Comparison of ENCODE assay signal across 9 cellular contexts in genomic region chr14:21105095-21105494, GRCh38. TPM values are rescaled to one million over a fixed set of nuclear protein-coding genes. Genes with fewer than 3 reads are reported as not detected.
A peak's percentile ranks its signal among the peaks of the same experiment; 100 is the strongest.
DNase-seq lines count a peak whose midpoint lies in the region; ATAC-seq and TF ChIP-seq lines count a peak whose summit lies in the region.
"Had no signal": no experiment of that assay in that cellular context is flagged by ENCODE, and none has a peak within 500 bp of the region (broad histone marks: within the 10 kb centered on the region; RNA-seq: fewer than 3 reads in every experiment).

No MANE protein-coding gene starts in this region.

- H3K4me3 ChIP-seq in ACC112 (ENCODE audit: low read depth, low read length), result no peak overlapping the region; the same call in 1 of the 2 replicates

- no peaks in the 10 kb centered on the region for H3K9me3 ChIP-seq in KOPT-K1 (ENCODE audit: insufficient read depth, low read length, poor library complexity, severe bottlenecking)

- H3K4me1 Mint-ChIP-seq in central memory CD8-positive, alpha-beta T cell, result peaks cover 25% of the 10 kb centered on the region
- peaks cover 22 to 42% of the 10 kb centered on the region in 2 donors for H3K4me1 Mint-ChIP-seq in natural killer cell treated with Interleukin-12 subunit alpha and Interleukin-12 subunit beta and Interleukin-15 and Interleukin-18, amount 100 ng/mL, for 72 hours (ENCODE audit: low read depth in 2 of 2)
- H3K4me1 Mint-ChIP-seq in osteocyte (ENCODE audit: unreplicated experiment), result peaks cover 41% of the 10 kb centered on the region

- ATAC-seq in central memory CD8-positive, alpha-beta T cell (replicated peaks; ENCODE audit: extremely low read depth, poor library complexity, severe bottlenecking), result no peak
- ATAC-seq in natural killer cell treated with Interleukin-12 subunit alpha and Interleukin-12 subunit beta and Interleukin-15 and Interleukin-18, amount 100 ng/mL, for 72 hours, result no peak
- no peak for ATAC-seq in HG03378 (IDR thresholded peaks at IDR 0.05; ENCODE audit: unreplicated experiment)

- no peak overlapping the region for H2AFZ ChIP-seq in ACC112 (ENCODE audit: low read length, unreplicated experiment)

- H3K27ac Mint-ChIP-seq in central memory CD8-positive, alpha-beta T cell (ENCODE audit: low read depth), result peak overlapping the region; percentile 74
- H3K27ac Mint-ChIP-seq in natural killer cell treated with Interleukin-12 subunit alpha and Interleukin-12 subunit beta and Interleukin-15 and Interleukin-18, amount 100 ng/mL, for 72 hours, result peak overlapping the region; percentile 81 to 84
- H3K27ac Mint-ChIP-seq in osteocyte (ENCODE audit: unreplicated experiment), result no peak overlapping the region

- H3K27ac ChIP-seq in ACC112 (ENCODE audit: low read depth, low read length) (peak overlapping the region; percentile 92; the same call in 1 of the 2 replicates), KOPT-K1 (ENCODE audit: low read depth, low read length, poor library complexity, severe bottlenecking) (peak overlapping the region; percentile 97)

- TF ChIP-seq CTCF in osteocyte (IDR thresholded peaks at IDR 0.05), result no peak

- H3K36me3 Mint-ChIP-seq in central memory CD8-positive, alpha-beta T cell (ENCODE audit: insufficient read depth), result peaks cover 7% of the 10 kb centered on the region
- no peaks in the 10 kb centered on the region for H3K36me3 Mint-ChIP-seq in natural killer cell treated with Interleukin-12 subunit alpha and Interleukin-12 subunit beta and Interleukin-15 and Interleukin-18, amount 100 ng/mL, for 72 hours
- H3K36me3 Mint-ChIP-seq in osteocyte (ENCODE audit: unreplicated experiment), result no peaks in the 10 kb centered on the region

- H3K36me3 ChIP-seq in ACC112 (ENCODE audit: insufficient read depth, low read length) (no peaks in the 10 kb centered on the region), KOPT-K1 (ENCODE audit: insufficient read depth, low read length) (no peaks in the 10 kb centered on the region)

- no peak for DNase-seq in central memory CD8-positive, alpha-beta T cell (ENCODE audit: low spot score in 2 of 2)
- DNase-seq in natural killer cell treated with Interleukin-12 subunit alpha and Interleukin-12 subunit beta and Interleukin-15 and Interleukin-18, amount 100 ng/mL, for 72 hours (ENCODE audit: low spot score), result no peak
- DNase-seq in activated effector memory CD4-positive, alpha-beta T cell treated with Interleukin-2 at 50 U/mL for 16 hours, result no peak
- no peak for DNase-seq in osteocyte (ENCODE audit: extremely low spot score, unreplicated experiment)
- DNase-seq in H4 (ENCODE audit: low spot score), result no peak

- peak overlapping the region; percentile 71 for H3K4me3 Mint-ChIP-seq in central memory CD8-positive, alpha-beta T cell
- peak overlapping the region; percentile 92 for H3K4me3 Mint-ChIP-seq in natural killer cell treated with Interleukin-12 subunit alpha and Interleukin-12 subunit beta and Interleukin-15 and Interleukin-18, amount 100 ng/mL, for 72 hours
- H3K4me3 Mint-ChIP-seq in osteocyte (ENCODE audit: unreplicated experiment), result no peak overlapping the region

- H3K4me1 ChIP-seq in ACC112 (ENCODE audit: control insufficient read depth, insufficient read depth, low read length, unreplicated experiment), result peaks cover 47% of the 10 kb centered on the region

- H3K9me3 Mint-ChIP-seq in central memory CD8-positive, alpha-beta T cell, result no peaks in the 10 kb centered on the region
- H3K9me3 Mint-ChIP-seq in natural killer cell treated with Interleukin-12 subunit alpha and Interleukin-12 subunit beta and Interleukin-15 and Interleukin-18, amount 100 ng/mL, for 72 hours, result no peaks in the 10 kb centered on the region
- no peaks in the 10 kb centered on the region for H3K9me3 Mint-ChIP-seq in osteocyte (ENCODE audit: unreplicated experiment)

- H3K79me2 ChIP-seq in ACC112 (ENCODE audit: control insufficient read depth, insufficient read depth, low read length, unreplicated experiment), result no peaks in the 10 kb centered on the region

- H3K27me3 Mint-ChIP-seq in central memory CD8-positive, alpha-beta T cell, result no peaks in the 10 kb centered on the region
- H3K27me3 Mint-ChIP-seq in natural killer cell treated with Interleukin-12 subunit alpha and Interleukin-12 subunit beta and Interleukin-15 and Interleukin-18, amount 100 ng/mL, for 72 hours, result peaks cover 0 to 5% of the 10 kb centered on the region in 2 donors
- no peaks in the 10 kb centered on the region for H3K27me3 Mint-ChIP-seq in osteocyte (ENCODE audit: unreplicated experiment)

- no peaks in the 10 kb centered on the region for H3K27me3 ChIP-seq in ACC112 (ENCODE audit: insufficient read depth, low read length)

RNA-seq across cellular contexts. Expression of gene TMEM253, which starts 4.2 kb away (rescaled TPM):
- total RNA-seq in natural killer cell treated with Interleukin-12 subunit alpha and Interleukin-12 subunit beta and Interleukin-15 and Interleukin-18, amount 100 ng/mL, for 72 hours, result not detected
- 1.2 TPM in 2 replicates for total RNA-seq in osteocyte
- total RNA-seq in H4 (2014; rRNA removed; shearing (Covaris generic)), result 0.47 and 0.68 TPM in 2 replicates
- total RNA-seq: endothelial cell of umbilical vein had no signal

RNA-seq across cellular contexts. Expression of gene ZNF219, which starts 6.6 kb away (rescaled TPM):
- total RNA-seq in natural killer cell treated with Interleukin-12 subunit alpha and Interleukin-12 subunit beta and Interleukin-15 and Interleukin-18, amount 100 ng/mL, for 72 hours, result 1 to 10 TPM; 4.5 to 9.5 TPM
- total RNA-seq in osteocyte, result 20.5 and 25.2 TPM in 2 replicates
- total RNA-seq in H4 (2014; rRNA removed; shearing (Covaris generic)), result 7.3 and 11.3 TPM in 2 replicates

RNA-seq across cellular contexts. Expression of gene ARHGEF40, which starts 35.0 kb away (rescaled TPM):
- total RNA-seq in natural killer cell treated with Interleukin-12 subunit alpha and Interleukin-12 subunit beta and Interleukin-15 and Interleukin-18, amount 100 ng/mL, for 72 hours, result under 1 TPM; 0.36 to 0.75 TPM
- 126 and 139 TPM in 2 replicates for total RNA-seq in osteocyte
- total RNA-seq in H4 (2014; rRNA removed; shearing (Covaris generic)), result 11.2 and 15.4 TPM in 2 replicates

RNA-seq across cellular contexts. Expression of gene RNASE8, which starts 47.5 kb away (rescaled TPM):
- total RNA-seq in natural killer cell treated with Interleukin-12 subunit alpha and Interleukin-12 subunit beta and Interleukin-15 and Interleukin-18, amount 100 ng/mL, for 72 hours, result not detected
- not detected in 2 replicates for total RNA-seq in osteocyte
- not detected in 2 replicates for total RNA-seq in H4 (2014; rRNA removed; shearing (Covaris generic))
- total RNA-seq: endothelial cell of umbilical vein had no signal

RNA-seq across cellular contexts. Expression of gene OR5AU1, which starts 50.8 kb away (rescaled TPM):
- not detected for total RNA-seq in natural killer cell treated with Interleukin-12 subunit alpha and Interleukin-12 subunit beta and Interleukin-15 and Interleukin-18, amount 100 ng/mL, for 72 hours
- not detected in 2 replicates for total RNA-seq in osteocyte
- total RNA-seq in H4 (2014; rRNA removed; shearing (Covaris generic)), result not detected in 2 replicates
- total RNA-seq: endothelial cell of umbilical vein had no signal
